Comparison of ENCODE assay signal across 16 cellular contexts in genomic region chr10:114754445-114755320, GRCh38.
DNase-seq lines count a peak whose midpoint lies in the region; ATAC-seq, FAIRE-seq and TF ChIP-seq lines count a peak whose summit lies in the region.
"Had no signal": no experiment of that assay in that cellular context is flagged by ENCODE, and none has a peak within 500 bp of the region (broad histone marks: within the 10 kb centered on the region; RNA-seq: fewer than 3 reads in every experiment).

No MANE protein-coding gene starts in this region.

- peak overlapping the region; percentile 73 to 74 for H3K27ac ChIP-seq in breast epithelium
- no peak overlapping the region for H3K27ac ChIP-seq in CD4-positive, alpha-beta memory T cell (ENCODE audit: low read depth, low read length)
- H3K27ac ChIP-seq: pancreas, SJCRH30 had no signal

- no peak for TF ChIP-seq POLR2A in breast epithelium (IDR thresholded peaks at IDR 0.05)
- TF ChIP-seq POLR2A in GM18505 (IDR thresholded peaks at IDR 0.05; ENCODE audit: borderline replicate concordance, extremely low read depth, insufficient read depth, insufficient read length), result no peak

- CTCF ChIA-PET in MCF 10A (lab: Yijun Ruan, JAX), result no interaction called here
- CTCF ChIA-PET in CD4-positive, alpha-beta memory T cell (lab: Charles Lee; ENCODE audit: partially characterized antibody), result no interaction called here

- H3K4me1 Mint-ChIP-seq in MCF 10A (ENCODE audit: insufficient read depth, unreplicated experiment), result peaks cover 12% of the 10 kb centered on the region
- no peaks in the 10 kb centered on the region for H3K4me1 Mint-ChIP-seq in CD4-positive, alpha-beta memory T cell
- H3K4me1 Mint-ChIP-seq: activated naive CD8-positive, alpha-beta T cell treated with anti-CD3 and anti-CD28 coated beads for 36 hours; endodermal cell had no signal

- TF ChIP-seq CTCF in breast epithelium (IDR thresholded peaks at IDR 0.05) (no peak), MCF 10A (IDR thresholded peaks at IDR 0.05; ENCODE audit: unreplicated experiment) (no peak), bronchial epithelial cell (IDR thresholded peaks at IDR 0.05; ENCODE audit: insufficient read depth, low read length, severe bottlenecking) (no peak)

- peaks cover 8% of the 10 kb centered on the region for H3K36me3 Mint-ChIP-seq in MCF 10A (ENCODE audit: insufficient read depth, unreplicated experiment)
- H3K36me3 Mint-ChIP-seq in CD4-positive, alpha-beta memory T cell, result no peaks in the 10 kb centered on the region
- H3K36me3 Mint-ChIP-seq: activated naive CD8-positive, alpha-beta T cell treated with anti-CD3 and anti-CD28 coated beads for 36 hours; immature natural killer cell had no signal

- FAIRE-seq in bronchial epithelial cell (lab: Jason Lieb, UNC), result no peak
- FAIRE-seq: H1, pancreas had no signal

- H3K4me3 ChIP-seq in breast epithelium (no peak overlapping the region), bronchial epithelial cell (ENCODE audit: low read depth, low read length) (no peak overlapping the region)
- no peak overlapping the region for H3K4me3 ChIP-seq in CD4-positive, alpha-beta memory T cell (ENCODE audit: low read length in 2 of 2)
- H3K4me3 ChIP-seq: pancreas, SJCRH30 had no signal

- H3K27me3 Mint-ChIP-seq in MCF 10A (ENCODE audit: insufficient read depth, unreplicated experiment), result no peaks in the 10 kb centered on the region
- peaks cover 1 to 12% of the 10 kb centered on the region in 2 donors for H3K27me3 Mint-ChIP-seq in CD4-positive, alpha-beta memory T cell

- DNase-seq in breast epithelium (ENCODE audit: low spot score in 2 of 2) (no peak), MCF 10A (ENCODE audit: unreplicated experiment) (no peak), bronchial epithelial cell (ENCODE audit: low read depth) (peak; percentile 36), islet precursor cell (peak; percentile 78), KG1 (lab: John Stamatoyannopoulos, UW) (no peak), SHP77 treated with DMSO at 0.1 percent for 48 hours (lab: John Stamatoyannopoulos, UW) (no peak)
- DNase-seq in CD4-positive, alpha-beta memory T cell, result no peak
- DNase-seq: activated naive CD8-positive, alpha-beta T cell treated with anti-CD3 and anti-CD28 coated beads for 36 hours; endodermal cell; GDM1; immature natural killer cell; pancreas; SJCRH30; stimulated activated CD4-positive, alpha-beta T cell treated with anti-CD3 and anti-CD28 coated beads, Interleukin-4, amount 100 ng/mL, for 4 hours had no signal

- H3K27me3 ChIP-seq in breast epithelium (no peaks in the 10 kb centered on the region), bronchial epithelial cell (ENCODE audit: control insufficient read depth, insufficient read depth, low read length) (no peaks in the 10 kb centered on the region)
- no peaks in the 10 kb centered on the region for H3K27me3 ChIP-seq in CD4-positive, alpha-beta memory T cell (ENCODE audit: insufficient read depth, low read length)
- H3K27me3 ChIP-seq: pancreas, SJCRH30 had no signal

- no peak overlapping the region for H3K27ac Mint-ChIP-seq in MCF 10A (ENCODE audit: low read depth, unreplicated experiment)
- no peak overlapping the region for H3K27ac Mint-ChIP-seq in CD4-positive, alpha-beta memory T cell
- H3K27ac Mint-ChIP-seq: activated naive CD8-positive, alpha-beta T cell treated with anti-CD3 and anti-CD28 coated beads for 36 hours; endodermal cell; immature natural killer cell had no signal

- H3K36me3 ChIP-seq in breast epithelium, result no peaks in the 10 kb centered on the region
- no peaks in the 10 kb centered on the region for H3K36me3 ChIP-seq in bronchial epithelial cell (ENCODE audit: control insufficient read depth, insufficient read depth, low read length)
- H3K36me3 ChIP-seq in CD4-positive, alpha-beta memory T cell (ENCODE audit: insufficient read depth, low read length), result no peaks in the 10 kb centered on the region
- H3K36me3 ChIP-seq: pancreas, SJCRH30 had no signal

- no peaks in the 10 kb centered on the region for H3K4me1 ChIP-seq in breast epithelium
- no peaks in the 10 kb centered on the region for H3K4me1 ChIP-seq in CD4-positive, alpha-beta memory T cell (ENCODE audit: insufficient read depth, low read length)
- H3K4me1 ChIP-seq: SJCRH30 had no signal

- no peak for ATAC-seq in GM18505 (IDR thresholded peaks at IDR 0.05; ENCODE audit: unreplicated experiment)

- intact Hi-C loops in breast epithelium (cut with DNase I; ENCODE audit: low total_unique reads), result loop anchor here (5.0 kb wide), 1 partner anchor 283 kb away; no protein-coding TSS in a partner anchor
- intact Hi-C loops in MCF 10A (cut with micrococcal nuclease), result no loop called here
- intact Hi-C loops in CD4-positive, alpha-beta memory T cell (cut with micrococcal nuclease), result no loop called here

- H3K4me3 Mint-ChIP-seq in MCF 10A (ENCODE audit: unreplicated experiment), result no peak overlapping the region
- no peak overlapping the region for H3K4me3 Mint-ChIP-seq in CD4-positive, alpha-beta memory T cell
- H3K4me3 Mint-ChIP-seq: activated naive CD8-positive, alpha-beta T cell treated with anti-CD3 and anti-CD28 coated beads for 36 hours; endodermal cell; immature natural killer cell had no signal

- no peaks in the 10 kb centered on the region for H3K9me3 ChIP-seq in breast epithelium
- H3K9me3 ChIP-seq in CD4-positive, alpha-beta memory T cell (ENCODE audit: control insufficient read depth in 1 of 2, low read length in 2 of 2), result no peaks in the 10 kb centered on the region
- H3K9me3 ChIP-seq: pancreas, SJCRH30 had no signal

- H3K9me3 Mint-ChIP-seq in MCF 10A (ENCODE audit: unreplicated experiment), result peaks cover 6% of the 10 kb centered on the region
- H3K9me3 Mint-ChIP-seq in CD4-positive, alpha-beta memory T cell, result peaks cover 0 to 3% (median 0%) of the 10 kb centered on the region in 8 donors
- H3K9me3 Mint-ChIP-seq: activated naive CD8-positive, alpha-beta T cell treated with anti-CD3 and anti-CD28 coated beads for 36 hours; endodermal cell; immature natural killer cell had no signal

- POLR2A ChIA-PET in MCF 10A (lab: Yijun Ruan, JAX), result interaction anchor here (1.2 kb wide), 1 partner anchor 13 kb away, joined by 7 read pairs; no protein-coding TSS in a partner anchor
- POLR2A ChIA-PET in CD4-positive, alpha-beta memory T cell (lab: Charles Lee; ENCODE audit: partially characterized antibody), result no interaction called here

- BruUV-seq in MCF 10A (replicated peaks; lab: Mats Ljungman, UMichigan), result no TSS peak

Comparison
In these comparisons a context has a peak if more than half of its experiments do, and no peak if none do; other contexts are left out.
1. DNase-seq: peak in bronchial epithelial cell (single experiment) and islet precursor cell (single experiment); none in breast epithelium (0 of 2), MCF 10A (single experiment), KG1 (single experiment), SHP77 treated with DMSO at 0.1 percent for 48 hours (single experiment) and CD4-positive, alpha-beta memory T cell (0 of 5).